27 cellular contexts compared by ENCODE assay signal in genomic region chr18:55650363-55650870, GRCh38.
DNase-seq lines count a peak whose midpoint lies in the region; ATAC-seq, FAIRE-seq and TF ChIP-seq lines count a peak whose summit lies in the region.
"Had no signal": no experiment of that assay in that cellular context is flagged by ENCODE, and none has a peak within 500 bp of the region (broad histone marks: within the 10 kb centered on the region; RNA-seq: fewer than 3 reads in every experiment).

No MANE protein-coding gene starts in this region.

- H3K36me3 ChIP-seq in breast epithelium (no peaks in the 10 kb centered on the region), GM12878 (ENCODE audit: control insufficient read depth in 2 of 2, insufficient read depth in 2 of 2, low read length in 1 of 2) (no peaks in the 10 kb centered on the region)
- H3K36me3 ChIP-seq: upper lobe of right lung had no signal

- TF ChIP-seq POLR2A in breast epithelium (IDR thresholded peaks at IDR 0.05) = no peak
- TF ChIP-seq POLR2A in GM12878 (IDR thresholded peaks at IDR 0.05; ENCODE audit: low read depth, low read length) = no peak

- BruUV-seq in MCF 10A (replicated peaks; lab: Mats Ljungman, UMichigan) = no TSS peak
- no TSS peak for BruUV-seq in GM12878 (replicated peaks; lab: Mats Ljungman, UMichigan)

- DNase-seq in MCF 10A (ENCODE audit: unreplicated experiment) (peak; percentile 2), breast epithelium (ENCODE audit: low spot score in 2 of 2) (no peak), GM12878 (ENCODE audit: low read depth, low spot score) (no peak), hepatic stellate cell (ENCODE audit: low spot score) (peak; percentile 26), urothelium cell line (ENCODE audit: low spot score) (peak; percentile 12), posterior vena cava (ENCODE audit: low spot score) (no peak), DMS114 treated with DMSO at 0.1 percent for 48 hours (lab: John Stamatoyannopoulos, UW; ENCODE audit: unreplicated experiment) (no peak)
- no peak for DNase-seq in CD4-positive, alpha-beta T cell
- DNase-seq: 8988T; activated CD4-positive, CD25-positive, alpha-beta regulatory T cell treated with anti-CD3 and anti-CD28 coated beads, Interleukin-2, amount 50 U/mL, for 72 hours; activated CD8-positive, alpha-beta T cell treated with anti-CD3 and anti-CD28 coated beads for 36 hours; activated effector memory CD4-positive, alpha-beta T cell treated with Interleukin-2 at 50 U/mL for 16 hours; DMS79; H7; Kasumi-1; left cardiac atrium; NCI-H1092 treated with DMSO at 0.1 percent for 48 hours; NCI-H1930; NCI-H226; OCI-M1; SHP77 treated with DMSO at 0.1 percent for 48 hours; small intestine; stimulated activated CD4-positive, alpha-beta T cell treated with anti-CD3 and anti-CD28 coated beads, Interleukin-2, amount 100 ng/mL, for 24 hours; substantia nigra; upper lobe of right lung had no signal

- intact Hi-C loops in MCF 10A (cut with micrococcal nuclease) = no loop called here
- intact Hi-C loops in breast epithelium (cut with DNase I; ENCODE audit: low total_unique reads) = no loop called here
- intact Hi-C loops in GM12878 (cut with micrococcal nuclease; ENCODE audit: unreplicated experiment) = no loop called here
- intact Hi-C loops in posterior vena cava (cut with DNase I) = no loop called here
- intact Hi-C loops in CD4-positive, alpha-beta T cell (cut with DNase I, micrococcal nuclease) = no loop called here

- CTCF ChIA-PET in MCF 10A (lab: Yijun Ruan, JAX) = no interaction called here
- CTCF ChIA-PET in GM12878 (lab: Yijun Ruan, JAX) = no interaction called here
- CTCF ChIA-PET in CD4-positive, alpha-beta T cell (lab: Charles Lee) = no interaction called here

- no peak overlapping the region for H3K9ac ChIP-seq in GM12878 (ENCODE audit: control insufficient read depth, insufficient read depth, low read length)

- H3K4me1 ChIP-seq in breast epithelium = no peaks in the 10 kb centered on the region
- H3K4me1 ChIP-seq in GM12878 (ENCODE audit: control insufficient read depth, insufficient read depth, low read length) = no peaks in the 10 kb centered on the region
- H3K4me1 ChIP-seq: upper lobe of right lung had no signal

- H2AFZ ChIP-seq in GM12878 (ENCODE audit: control insufficient read depth, low read depth, low read length) = no peak overlapping the region

- H3K36me3 Mint-ChIP-seq in MCF 10A (ENCODE audit: insufficient read depth, unreplicated experiment) = no peaks in the 10 kb centered on the region
- H3K36me3 Mint-ChIP-seq in CD4-positive, alpha-beta T cell (ENCODE audit: low read depth) = no peaks in the 10 kb centered on the region
- H3K36me3 Mint-ChIP-seq: memory B cell had no signal

- FAIRE-seq in GM12878 (lab: Jason Lieb, UNC) (no peak), urothelium cell line (lab: Jason Lieb, UNC) (no peak)
- FAIRE-seq: small intestine had no signal

- H3K4me3 Mint-ChIP-seq in MCF 10A (ENCODE audit: unreplicated experiment) = no peak overlapping the region
- no peak overlapping the region for H3K4me3 Mint-ChIP-seq in CD4-positive, alpha-beta T cell
- H3K4me3 Mint-ChIP-seq: activated CD8-positive, alpha-beta T cell treated with anti-CD3 and anti-CD28 coated beads for 36 hours; memory B cell had no signal

- TF ChIP-seq CTCF in MCF 10A (IDR thresholded peaks at IDR 0.05; ENCODE audit: unreplicated experiment) (no peak), breast epithelium (IDR thresholded peaks at IDR 0.05) (no peak), GM12878 (IDR thresholded peaks at IDR 0.05 in 2 of 3, conservative IDR thresholded peaks at IDR 0.05 in 1 of 3; ENCODE audit: control insufficient read depth in 2 of 3, extremely low read depth in 1 of 3, insufficient read depth in 1 of 3, low read depth in 3 of 3, low read length in 3 of 3) (no peak)
- no peak for TF ChIP-seq CTCF in CD4-positive, alpha-beta T cell (IDR thresholded peaks at IDR 0.05)

- peak overlapping the region; percentile 80 for H3K27ac Mint-ChIP-seq in MCF 10A (ENCODE audit: low read depth, unreplicated experiment)
- H3K27ac Mint-ChIP-seq in CD4-positive, alpha-beta T cell = no peak overlapping the region
- H3K27ac Mint-ChIP-seq: activated CD8-positive, alpha-beta T cell treated with anti-CD3 and anti-CD28 coated beads for 36 hours; memory B cell had no signal

- RAD21 ChIA-PET in GM12878 (lab: Charles Lee; ENCODE audit: unreplicated experiment) = no interaction called here

- no peaks in the 10 kb centered on the region for H3K9me3 Mint-ChIP-seq in MCF 10A (ENCODE audit: unreplicated experiment)
- H3K9me3 Mint-ChIP-seq in CD4-positive, alpha-beta T cell = no peaks in the 10 kb centered on the region
- H3K9me3 Mint-ChIP-seq: activated CD8-positive, alpha-beta T cell treated with anti-CD3 and anti-CD28 coated beads for 36 hours; memory B cell had no signal

- no peaks in the 10 kb centered on the region for H3K9me3 ChIP-seq in breast epithelium
- H3K9me3 ChIP-seq in GM12878 (replicated peaks; ENCODE audit: control insufficient read depth, insufficient read depth, low read length) = no peaks in the 10 kb centered on the region
- no peaks in the 10 kb centered on the region for H3K9me3 ChIP-seq in CD4-positive, alpha-beta T cell (ENCODE audit: control insufficient read depth, low read length)
- H3K9me3 ChIP-seq: upper lobe of right lung had no signal

- no peak overlapping the region for H3K27ac ChIP-seq in breast epithelium
- H3K27ac ChIP-seq in GM12878 (ENCODE audit: control insufficient read depth, insufficient read depth) = no peak overlapping the region
- no peak overlapping the region for H3K27ac ChIP-seq in CD4-positive, alpha-beta T cell (ENCODE audit: low read depth, low read length)
- H3K27ac ChIP-seq: coronary artery, upper lobe of right lung had no signal

- H3K4me2 ChIP-seq in GM12878 (ENCODE audit: control insufficient read depth, insufficient read depth) = no peak overlapping the region

- H3K27me3 Mint-ChIP-seq in MCF 10A (ENCODE audit: insufficient read depth, unreplicated experiment) = no peaks in the 10 kb centered on the region
- H3K27me3 Mint-ChIP-seq in CD4-positive, alpha-beta T cell = no peaks in the 10 kb centered on the region
- H3K27me3 Mint-ChIP-seq: activated CD8-positive, alpha-beta T cell treated with anti-CD3 and anti-CD28 coated beads for 36 hours had no signal

- no peak for ATAC-seq in GM12878
- ATAC-seq in CD4-positive, alpha-beta T cell (ENCODE audit: poor library complexity) = no peak
- ATAC-seq: activated CD8-positive, alpha-beta T cell treated with anti-CD3 and anti-CD28 coated beads for 36 hours; left cardiac atrium; upper lobe of right lung had no signal

- H3K4me3 ChIP-seq in breast epithelium (no peak overlapping the region), GM12878 (no peak overlapping the region)
- H3K4me3 ChIP-seq: coronary artery, upper lobe of right lung had no signal

- SMC1A ChIA-PET in GM12878 (lab: Charles Lee; ENCODE audit: uncharacterized antibody, unreplicated experiment) = interaction anchor here (0.6 kb wide), 1 partner anchor 32 kb away, joined by 3 read pairs; no protein-coding TSS in a partner anchor

- H3K4me1 Mint-ChIP-seq in MCF 10A (ENCODE audit: insufficient read depth, unreplicated experiment) = peaks cover 16% of the 10 kb centered on the region
- H3K4me1 Mint-ChIP-seq in CD4-positive, alpha-beta T cell (ENCODE audit: low read depth) = no peaks in the 10 kb centered on the region
- H3K4me1 Mint-ChIP-seq: memory B cell had no signal

- no peaks in the 10 kb centered on the region for H4K20me1 ChIP-seq in GM12878 (ENCODE audit: control insufficient read depth, insufficient read depth)

- no peak for TF ChIP-seq RAD21 in GM12878 (IDR thresholded peaks at IDR 0.05; ENCODE audit: insufficient read depth, low read depth, low read length)

- no peaks in the 10 kb centered on the region for H3K79me2 ChIP-seq in GM12878 (ENCODE audit: control insufficient read depth, insufficient read depth, low read length)

- no peak for TF ChIP-seq EP300 in GM12878 (IDR thresholded peaks at IDR 0.05; ENCODE audit: borderline replicate concordance in 1 of 2, control insufficient read depth in 1 of 2, low read depth in 2 of 2, low read length in 2 of 2)

- H3K27me3 ChIP-seq in breast epithelium (no peaks in the 10 kb centered on the region), GM12878 (replicated peaks in 1 of 2; ENCODE audit: control insufficient read depth in 2 of 2, insufficient read depth in 2 of 2, low read length in 1 of 2) (no peaks in the 10 kb centered on the region)
- H3K27me3 ChIP-seq in CD4-positive, alpha-beta T cell (ENCODE audit: control insufficient read depth, insufficient read depth, low read length) = no peaks in the 10 kb centered on the region
- H3K27me3 ChIP-seq: upper lobe of right lung had no signal

- WGBS in GM12878 (ENCODE audit: insufficient coverage, insufficient replicate concordance, low lambda C conversion rate, missing lambda C conversion rate) = 21% methylated on average over 4 of the region's 4 CpGs

- in situ Hi-C loops in GM12878 (cut with MboI) = no loop called here

- POLR2A ChIA-PET in MCF 10A (lab: Yijun Ruan, JAX) = interaction anchor here (0.7 kb wide), 1 partner anchor 206 kb away, joined by 3 read pairs; no protein-coding TSS in a partner anchor
- POLR2A ChIA-PET in GM12878 (lab: Charles Lee) = no interaction called here
- POLR2A ChIA-PET in CD4-positive, alpha-beta T cell (lab: Charles Lee) = interaction anchor here (0.5 kb wide), 1 partner anchor 87 kb away, joined by 5 read pairs; no protein-coding TSS in a partner anchor

TF ChIP-seq in GM12878, 131 proteins besides CTCF, POLR2A, EP300 and RAD21:
- TF ChIP-seq NR2C1 (IDR thresholded peaks at IDR 0.05) = no peak
- TF ChIP-seq, protein P1, sequence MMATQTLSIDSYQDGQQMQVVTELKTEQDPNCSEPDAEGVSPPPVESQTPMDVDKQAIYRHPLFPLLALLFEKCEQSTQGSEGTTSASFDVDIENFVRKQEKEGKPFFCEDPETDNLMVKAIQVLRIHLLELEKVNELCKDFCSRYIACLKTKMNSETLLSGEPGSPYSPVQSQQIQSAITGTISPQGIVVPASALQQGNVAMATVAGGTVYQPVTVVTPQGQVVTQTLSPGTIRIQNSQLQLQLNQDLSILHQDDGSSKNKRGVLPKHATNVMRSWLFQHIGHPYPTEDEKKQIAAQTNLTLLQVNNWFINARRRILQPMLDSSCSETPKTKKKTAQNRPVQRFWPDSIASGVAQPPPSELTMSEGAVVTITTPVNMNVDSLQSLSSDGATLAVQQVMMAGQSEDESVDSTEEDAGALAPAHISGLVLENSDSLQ (IDR thresholded peaks at IDR 0.05) = peak; percentile 45; the same call in 1 of the 2 replicates

Comparison
In these comparisons a context has a peak if more than half of its experiments do, and no peak if none do; other contexts are left out.
1. DNase-seq: peak in MCF 10A (single experiment), hepatic stellate cell (single experiment) and urothelium cell line (single experiment); none in breast epithelium (0 of 2), GM12878 (single experiment), posterior vena cava (single experiment), CD4-positive, alpha-beta T cell (0 of 10) and DMS114 treated with DMSO at 0.1 percent for 48 hours (single experiment).